Comparison of ENCODE assay signal across 22 cellular contexts in the genomic region with DNA sequence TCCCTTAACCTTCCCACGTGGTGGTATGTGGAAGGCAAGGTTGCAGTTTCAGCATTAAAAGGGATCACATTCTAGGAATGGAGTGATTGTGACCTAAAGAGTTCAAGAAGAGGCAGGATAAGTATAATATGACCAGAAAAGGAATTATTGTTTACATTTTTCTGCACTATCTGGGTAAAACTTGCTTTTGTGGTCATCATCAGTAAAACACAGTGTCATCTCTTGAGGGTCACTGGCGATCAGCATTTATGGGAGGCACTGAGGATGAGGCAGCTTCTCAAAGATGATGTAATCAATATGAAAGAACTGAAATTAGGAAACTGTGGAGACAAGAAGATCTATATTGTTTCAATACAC.
"Had no signal": no experiment of that assay in that cellular context is flagged by ENCODE, and none has a peak within 500 bp of the region (broad histone marks: within the 10 kb centered on the region; RNA-seq: fewer than 3 reads in every experiment).

No MANE protein-coding gene starts in this region.

- H3K36me3 Mint-ChIP-seq: activated CD4-positive, alpha-beta memory T cell treated with anti-CD3 and anti-CD28 coated beads for 36 hours; activated naive CD8-positive, alpha-beta T cell; brain; type B pancreatic cell had no signal

- H3K9me3 ChIP-seq: ascending aorta, esophagus muscularis mucosa, left lung, lower lobe of right lung, spleen had no signal

- H3K27me3 ChIP-seq: ascending aorta, esophagus muscularis mucosa, left lung, spleen had no signal

- H3K4me1 Mint-ChIP-seq: nephron had no signal

- DNase-seq: activated CD4-positive, alpha-beta memory T cell treated with anti-CD3 and anti-CD28 coated beads for 36 hours; activated CD4-positive, alpha-beta T cell treated with anti-CD3 and anti-CD28 coated beads for 48 hours; activated effector memory CD4-positive, alpha-beta T cell treated with Interleukin-2 at 50 U/mL for 16 hours; activated naive CD4-positive, alpha-beta T cell treated with Interleukin-2 at 50 U/mL for 16 hours; activated T-cell treated with anti-CD3 and anti-CD28 coated beads for 4 hours; activated T-cell treated with anti-CD3 and anti-CD28 coated beads, Interleukin-2, amount 50 U/mL, for 72 hours; lower lobe of right lung; mesendoderm; spleen; substantia nigra; SW 1271; T-helper 9 cell had no signal

- H3K9me3 Mint-ChIP-seq: activated CD4-positive, alpha-beta memory T cell treated with anti-CD3 and anti-CD28 coated beads for 36 hours; activated T-cell treated with anti-CD3 and anti-CD28 coated beads, Interleukin-2, amount 50 U/mL, for 72 hours; brain; T-helper 1 cell treated with Interleukin-12 subunit alpha and Interleukin-12 subunit beta and Interleukin-4 antibody, amounts not matched to agents 30 μg/mL and 1 μg/mL, for 36 hours; type B pancreatic cell had no signal

- H3K27ac ChIP-seq: ascending aorta, esophagus muscularis mucosa, left lung, lower lobe of right lung, spleen, VCaP had no signal

- H3K27ac Mint-ChIP-seq: activated CD4-positive, alpha-beta memory T cell treated with anti-CD3 and anti-CD28 coated beads for 36 hours; activated naive CD8-positive, alpha-beta T cell; activated T-cell treated with anti-CD3 and anti-CD28 coated beads, Interleukin-2, amount 50 U/mL, for 72 hours; brain; nephron; stimulated activated naive CD8-positive, alpha-beta T cell treated with anti-CD3 and anti-CD28 coated beads, Interleukin-15, Interleukin-2, amounts not matched to agents 100 ng/mL and 50 ng/mL, for 24 hours; T-helper 1 cell treated with Interleukin-12 subunit alpha and Interleukin-12 subunit beta and Interleukin-4 antibody, amounts not matched to agents 30 μg/mL and 1 μg/mL, for 36 hours; type B pancreatic cell had no signal

- H3K4me3 ChIP-seq: ascending aorta, esophagus muscularis mucosa, left lung, lower lobe of right lung, spleen had no signal

- H3K36me3 ChIP-seq: ascending aorta, esophagus muscularis mucosa, left lung, lower lobe of right lung, spleen had no signal

- H3K4me1 ChIP-seq: ascending aorta, esophagus muscularis mucosa, left lung, lower lobe of right lung, spleen had no signal

- ATAC-seq: left lung had no signal

- H3K4me3 Mint-ChIP-seq: activated CD4-positive, alpha-beta memory T cell treated with anti-CD3 and anti-CD28 coated beads for 36 hours; activated naive CD8-positive, alpha-beta T cell; activated T-cell treated with anti-CD3 and anti-CD28 coated beads, Interleukin-2, amount 50 U/mL, for 72 hours; brain; nephron; stimulated activated naive CD8-positive, alpha-beta T cell treated with anti-CD3 and anti-CD28 coated beads, Interleukin-15, Interleukin-2, amounts not matched to agents 100 ng/mL and 50 ng/mL, for 24 hours; T-helper 1 cell treated with Interleukin-12 subunit alpha and Interleukin-12 subunit beta and Interleukin-4 antibody, amounts not matched to agents 30 μg/mL and 1 μg/mL, for 36 hours; type B pancreatic cell had no signal

- H3K27me3 Mint-ChIP-seq: activated CD4-positive, alpha-beta memory T cell treated with anti-CD3 and anti-CD28 coated beads for 36 hours; activated naive CD8-positive, alpha-beta T cell; brain; stimulated activated naive CD8-positive, alpha-beta T cell treated with anti-CD3 and anti-CD28 coated beads, Interleukin-15, Interleukin-2, amounts not matched to agents 100 ng/mL and 50 ng/mL, for 24 hours; type B pancreatic cell had no signal
